In the genomic region with DNA sequence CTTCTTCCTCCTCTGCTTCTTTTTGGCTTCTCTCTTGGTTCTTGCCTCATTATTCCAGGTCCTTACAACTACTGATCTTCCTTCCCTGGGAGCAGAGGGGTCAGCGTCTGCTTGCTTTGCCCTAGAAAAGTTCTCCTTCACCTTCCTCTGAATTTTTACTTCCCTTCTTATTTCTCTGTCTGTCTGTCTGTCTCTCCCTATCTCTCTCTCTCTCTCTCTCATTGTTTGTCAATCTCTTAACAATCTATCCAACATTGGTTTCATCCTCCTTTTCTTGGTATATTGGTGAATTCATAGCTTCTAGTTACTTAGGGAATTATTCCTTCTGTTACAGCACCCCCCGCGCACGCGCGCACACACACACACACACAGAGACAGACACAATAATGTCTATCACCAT, we compare ENCODE assay signal across 1 cellular context.
TF ChIP-seq lines count a peak whose summit lies in the region.

No MANE protein-coding gene starts in this region.

TF ChIP-seq in A549, 52 proteins besides CTCF, POLR2A, EP300 and RAD21 (continued from another document):
- TF ChIP-seq ZFP36 (IDR thresholded peaks at IDR 0.05; ENCODE audit: borderline replicate concordance, partially characterized antibody) (no peak), SREBF2 (IDR thresholded peaks at IDR 0.05) (no peak), CBX2 (IDR thresholded peaks at IDR 0.05; ENCODE audit: borderline replicate concordance, low read depth) (no peak), RARB (CRISPR knock-in tag; IDR thresholded peaks at IDR 0.05) (no peak), CBX8 (IDR thresholded peaks at IDR 0.05) (no peak), HDAC2 (IDR thresholded peaks at IDR 0.05) (no peak), ZC3H11A (IDR thresholded peaks at IDR 0.05) (no peak), KDM5A (IDR thresholded peaks at IDR 0.05) (no peak)
- TF ChIP-seq, protein P1, sequence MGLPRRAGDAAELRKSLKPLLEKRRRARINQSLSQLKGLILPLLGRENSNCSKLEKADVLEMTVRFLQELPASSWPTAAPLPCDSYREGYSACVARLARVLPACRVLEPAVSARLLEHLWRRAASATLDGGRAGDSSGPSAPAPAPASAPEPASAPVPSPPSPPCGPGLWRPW (IDR thresholded peaks at IDR 0.05): no peak
